Comparison of ENCODE assay signal across 11 cellular contexts in the genomic region with DNA sequence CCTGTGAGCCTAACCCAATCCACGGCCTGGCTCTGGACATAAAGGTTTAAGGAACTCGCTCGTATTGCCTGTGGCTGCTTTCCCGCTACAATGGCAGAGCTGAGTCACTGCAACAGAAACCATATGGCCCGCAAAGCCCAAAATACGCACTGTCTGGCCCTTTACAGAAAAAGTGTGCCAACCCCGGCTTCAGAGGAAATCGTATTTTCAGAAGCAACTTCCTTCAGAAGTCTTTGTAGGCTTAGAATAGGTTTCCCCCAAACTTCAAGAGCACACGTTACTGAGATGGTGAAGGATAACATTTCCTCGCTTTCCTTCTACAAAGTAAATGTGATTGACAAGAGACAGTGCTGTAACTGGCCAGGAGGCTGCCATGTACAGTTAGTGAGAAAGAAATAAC. TPM values are rescaled to one million over a fixed set of nuclear protein-coding genes. Genes with fewer than 3 reads are reported as not detected.
DNase-seq lines count a peak whose midpoint lies in the region; ATAC-seq lines count a peak whose summit lies in the region.
"Had no signal": no experiment of that assay in that cellular context is flagged by ENCODE, and none has a peak within 500 bp of the region (broad histone marks: within the 10 kb centered on the region; RNA-seq: fewer than 3 reads in every experiment).

No MANE protein-coding gene starts in this region.

- DNase-seq in ELF-1 (ENCODE audit: low read depth, low spot score) (peak; percentile 37), T-helper 17 cell (peak in 1 of 3 donors; percentile 18), NCI-H128 (lab: John Stamatoyannopoulos, UW; ENCODE audit: unreplicated experiment) (no peak), COR-L47 (lab: John Stamatoyannopoulos, UW) (no peak)
- DNase-seq in stimulated activated CD4-positive, alpha-beta T cell treated with anti-CD3 and anti-CD28 coated beads, Interleukin-2, amount 100 ng/mL, for 4 hours (ENCODE audit: low read depth), result peak; percentile 30
- DNase-seq: activated B cell treated with CpG ODN at 0.5 μM for 24 hours, H9, NCI-H2029 treated with DMSO at 0.1 percent for 48 hours had no signal

- peak overlapping the region; percentile 78 for H3K4me3 Mint-ChIP-seq in T-helper 17 cell
- peak overlapping the region; percentile 69 for H3K4me3 Mint-ChIP-seq in activated naive CD4-positive, alpha-beta T cell treated with anti-CD3 and anti-CD28 coated beads, Interleukin-2, amount 50 U/mL, for 24 hours
- H3K4me3 Mint-ChIP-seq: activated B cell treated with CpG ODN at 0.5 μM for 24 hours, H9 had no signal

- peaks cover 12% of the 10 kb centered on the region for H3K4me1 Mint-ChIP-seq in T-helper 17 cell
- peaks cover 10% of the 10 kb centered on the region for H3K4me1 Mint-ChIP-seq in activated naive CD4-positive, alpha-beta T cell treated with anti-CD3 and anti-CD28 coated beads, Interleukin-2, amount 50 U/mL, for 24 hours
- H3K4me1 Mint-ChIP-seq: activated B cell treated with CpG ODN at 0.5 μM for 24 hours had no signal

- H3K27me3 Mint-ChIP-seq in T-helper 17 cell, result no peaks in the 10 kb centered on the region
- no peaks in the 10 kb centered on the region for H3K27me3 Mint-ChIP-seq in activated naive CD4-positive, alpha-beta T cell treated with anti-CD3 and anti-CD28 coated beads, Interleukin-2, amount 50 U/mL, for 24 hours
- H3K27me3 Mint-ChIP-seq: activated B cell treated with CpG ODN at 0.5 μM for 24 hours had no signal

- no peaks in the 10 kb centered on the region for H3K9me3 Mint-ChIP-seq in activated naive CD4-positive, alpha-beta T cell treated with anti-CD3 and anti-CD28 coated beads, Interleukin-2, amount 50 U/mL, for 24 hours
- H3K9me3 Mint-ChIP-seq: activated B cell treated with CpG ODN at 0.5 μM for 24 hours, H9 had no signal

- no peaks in the 10 kb centered on the region for H3K36me3 Mint-ChIP-seq in T-helper 17 cell (ENCODE audit: low read depth)
- no peaks in the 10 kb centered on the region for H3K36me3 Mint-ChIP-seq in activated naive CD4-positive, alpha-beta T cell treated with anti-CD3 and anti-CD28 coated beads, Interleukin-2, amount 50 U/mL, for 24 hours

- no peaks in the 10 kb centered on the region for H3K9me3 ChIP-seq in T-helper 17 cell (ENCODE audit: control insufficient read depth, low read length, poor library complexity, severe bottlenecking)

- ATAC-seq in T-helper 17 cell (peak; percentile 85), HG03521 (IDR thresholded peaks at IDR 0.05; ENCODE audit: unreplicated experiment) (no peak), GM21576 (IDR thresholded peaks at IDR 0.05; ENCODE audit: unreplicated experiment) (no peak)

- peak overlapping the region; percentile 84 for H3K27ac Mint-ChIP-seq in T-helper 17 cell
- H3K27ac Mint-ChIP-seq in activated naive CD4-positive, alpha-beta T cell treated with anti-CD3 and anti-CD28 coated beads, Interleukin-2, amount 50 U/mL, for 24 hours, result peak overlapping the region; percentile 84
- H3K27ac Mint-ChIP-seq: activated B cell treated with CpG ODN at 0.5 μM for 24 hours, H9 had no signal

RNA-seq across cellular contexts. Expression of a gene that starts 34.8 kb away (rescaled TPM):
- 10 to 100 TPM in 1 of 2 donors, 1 to 10 TPM in 1; 9.2 to 11.4 TPM for total RNA-seq in T-helper 17 cell

RNA-seq across cellular contexts. Expression of a gene that starts 56.2 kb away (rescaled TPM):
- 10 to 100 TPM; 61.7 to 65.5 TPM for total RNA-seq in T-helper 17 cell

Comparison
In these comparisons a context has a peak if more than half of its experiments do, and no peak if none do; other contexts are left out.
1. DNase-seq: peak in ELF-1 (single experiment) and stimulated activated CD4-positive, alpha-beta T cell treated with anti-CD3 and anti-CD28 coated beads, Interleukin-2, amount 100 ng/mL, for 4 hours (single experiment); none in NCI-H128 (single experiment) and COR-L47 (single experiment).